ENCODE assay signal across 14 cellular contexts in the genomic region with DNA sequence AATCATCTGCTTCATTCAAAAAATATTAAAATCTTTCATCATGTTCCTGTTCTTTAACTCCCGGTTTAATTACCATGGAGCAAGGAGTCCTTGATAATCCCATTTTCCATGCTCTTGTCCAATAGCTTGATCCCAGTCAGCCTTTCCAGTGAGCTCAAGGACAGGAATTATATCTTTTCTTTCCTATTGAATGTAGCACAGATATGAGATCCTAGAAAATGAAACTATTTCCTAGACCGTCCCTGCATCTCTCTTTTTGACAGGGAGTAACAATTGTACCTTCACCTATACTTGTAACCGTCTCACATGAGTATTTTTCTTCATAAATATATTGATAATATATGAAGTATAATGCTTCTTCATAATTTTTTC. TPM values are rescaled to one million over a fixed set of nuclear protein-coding genes. Genes with fewer than 3 reads are reported as not detected.
DNase-seq lines count a peak whose midpoint lies in the region; ATAC-seq and TF ChIP-seq lines count a peak whose summit lies in the region.
"Had no signal": no experiment of that assay in that cellular context is flagged by ENCODE, and none has a peak within 500 bp of the region (broad histone marks: within the 10 kb centered on the region; RNA-seq: fewer than 3 reads in every experiment).

No MANE protein-coding gene starts in this region.

- H3K9me3 ChIP-seq in OCI-LY3 (ENCODE audit: insufficient read depth, low read length) (peaks cover 10% of the 10 kb centered on the region), ovary (no peaks in the 10 kb centered on the region)

- no peak overlapping the region for H3K27ac Mint-ChIP-seq in immature natural killer cell
- H3K27ac Mint-ChIP-seq: activated CD8-positive, alpha-beta T cell treated with anti-CD3 and anti-CD28 coated beads for 36 hours; T-helper 2 cell treated with Interferon-gamma antibody and Interleukin-4, amounts not matched to agents 5 μg/mL and 100 μg/mL, for 36 hours had no signal

- TF ChIP-seq EP300 in ovary (IDR thresholded peaks at IDR 0.05) = no peak

- H3K4me3 ChIP-seq in OCI-LY3 (ENCODE audit: low read length) = peak overlapping the region; percentile 76
- peak overlapping the region; percentile 24 for H3K4me3 ChIP-seq in fibroblast of mammary gland (ENCODE audit: control insufficient read depth, low read depth, low read length)
- H3K4me3 ChIP-seq in ovary = peak overlapping the region; percentile 38
- H3K4me3 ChIP-seq: cardiac muscle cell had no signal

- 0 out of 2 replicates have a peak, but pooled peaks cover 3% of the 10 kb centered on the region for H3K4me1 ChIP-seq in OCI-LY3 (ENCODE audit: low read length)
- H3K4me1 ChIP-seq in ovary (ENCODE audit: insufficient read depth) = no peaks in the 10 kb centered on the region

- intact Hi-C loops in ovary (cut with DNase I) = no loop called here

- in situ Hi-C loops in ACHN (cut with HindIII; ENCODE audit: low pct_ligation_motif_present, low pct_unique_long_range_greater_than_20kb, low sequenced_read_pairs) = no loop called here

- H3K36me3 Mint-ChIP-seq in immature natural killer cell = no peaks in the 10 kb centered on the region

- peaks cover 0 to 38% (median 14%) of the 10 kb centered on the region in 6 donors for H3K9me3 Mint-ChIP-seq in immature natural killer cell
- H3K9me3 Mint-ChIP-seq: activated CD8-positive, alpha-beta T cell treated with anti-CD3 and anti-CD28 coated beads for 36 hours had no signal

- no peak for TF ChIP-seq POLR2A in ovary (IDR thresholded peaks at IDR 0.05)

- no peaks in the 10 kb centered on the region for H3K79me2 ChIP-seq in OCI-LY3 (ENCODE audit: low read length)

- H3K9ac ChIP-seq in OCI-LY3 (ENCODE audit: low read length) = peak overlapping the region; percentile 55

- H3K4me1 Mint-ChIP-seq in immature natural killer cell = no peaks in the 10 kb centered on the region

- DNase-seq in ACHN (peak; percentile 47), fibroblast of mammary gland (ENCODE audit: low read depth) (peak; percentile 11), ovary (no peak), immature natural killer cell (no peak), cerebellum (ENCODE audit: low spot score) (no peak)
- DNase-seq: activated CD8-positive, alpha-beta T cell treated with anti-CD3 and anti-CD28 coated beads for 36 hours; NCI-H2227 treated with DMSO at 0.1 percent for 48 hours; trophoblast cell had no signal

- H3K4me2 ChIP-seq in OCI-LY3 (ENCODE audit: low read length) = peak overlapping the region; percentile 86

- TF ChIP-seq CTCF in OCI-LY3 (IDR thresholded peaks at IDR 0.05; ENCODE audit: low read depth, low read length) = no peak
- TF ChIP-seq CTCF in fibroblast of mammary gland (conservative IDR thresholded peaks at IDR 0.05; ENCODE audit: control insufficient read depth, insufficient read depth, low read depth, low read length) = no peak
- no peak for TF ChIP-seq CTCF in ovary (IDR thresholded peaks at IDR 0.05)

- no peaks in the 10 kb centered on the region for H4K20me1 ChIP-seq in OCI-LY3 (ENCODE audit: insufficient read depth, low read length)

- peak overlapping the region; percentile 95 for H2AFZ ChIP-seq in OCI-LY3 (ENCODE audit: low read depth, low read length)

- H3K27ac ChIP-seq in OCI-LY3 (ENCODE audit: low read length) = no peak overlapping the region
- H3K27ac ChIP-seq in ovary = no peak overlapping the region
- H3K27ac ChIP-seq: cardiac muscle cell, epithelial cell of prostate had no signal

- ATAC-seq in HG02571 (IDR thresholded peaks at IDR 0.05; ENCODE audit: unreplicated experiment) = no peak
- ATAC-seq in GM18858 (IDR thresholded peaks at IDR 0.05; ENCODE audit: unreplicated experiment) = no peak
- ATAC-seq: activated CD8-positive, alpha-beta T cell treated with anti-CD3 and anti-CD28 coated beads for 36 hours had no signal

- H3K27me3 ChIP-seq in OCI-LY3 (ENCODE audit: low read depth, low read length) = no peaks in the 10 kb centered on the region
- no peaks in the 10 kb centered on the region for H3K27me3 ChIP-seq in ovary
- H3K27me3 ChIP-seq: cardiac muscle cell had no signal

- no peak overlapping the region for H3K4me3 Mint-ChIP-seq in immature natural killer cell
- H3K4me3 Mint-ChIP-seq: activated CD8-positive, alpha-beta T cell treated with anti-CD3 and anti-CD28 coated beads for 36 hours; T-helper 2 cell treated with Interferon-gamma antibody and Interleukin-4, amounts not matched to agents 5 μg/mL and 100 μg/mL, for 36 hours had no signal

- 12 to 17% (median 17%) methylated on average over 3 of the region's 3 CpGs for WGBS in ovary, 3 donors

- H3K36me3 ChIP-seq in OCI-LY3 (replicated peaks; ENCODE audit: low read depth, low read length) (no peaks in the 10 kb centered on the region), ovary (no peaks in the 10 kb centered on the region)
- H3K36me3 ChIP-seq: cardiac muscle cell had no signal

- no peaks in the 10 kb centered on the region for H3K27me3 Mint-ChIP-seq in immature natural killer cell (ENCODE audit: low read depth in 3 of 3)
- H3K27me3 Mint-ChIP-seq: activated CD8-positive, alpha-beta T cell treated with anti-CD3 and anti-CD28 coated beads for 36 hours had no signal

RNA-seq across cellular contexts. Expression of gene PIK3C2G, which starts 35.6 kb away (rescaled TPM):
- total RNA-seq in ovary (1 to 10 TPM in 1 of 7 donors, under 1 TPM in 2, not detected in 4; 0.07 to 1.6 (median 0.26) TPM), cerebellum (10.5 TPM)
- polyA plus RNA-seq in ovary (under 1 TPM; 0.02 to 0.03 TPM), immature natural killer cell (not detected)
- total RNA-seq: activated CD8-positive, alpha-beta T cell treated with anti-CD3 and anti-CD28 coated beads for 36 hours; cardiac muscle cell had no signal
- polyA plus RNA-seq: cardiac muscle cell had no signal

Comparison
In these comparisons a context has a peak if more than half of its experiments do, and no peak if none do; other contexts are left out.
1. DNase-seq: peak in ACHN (single experiment) and fibroblast of mammary gland (single experiment); none in ovary (0 of 5), immature natural killer cell (0 of 3) and cerebellum (single experiment).
2. H3K4me3 ChIP-seq: peak in every context shown above with its lines; median percentile 76 in OCI-LY3; 38 in ovary; 24 in fibroblast of mammary gland.